In the genomic region with DNA sequence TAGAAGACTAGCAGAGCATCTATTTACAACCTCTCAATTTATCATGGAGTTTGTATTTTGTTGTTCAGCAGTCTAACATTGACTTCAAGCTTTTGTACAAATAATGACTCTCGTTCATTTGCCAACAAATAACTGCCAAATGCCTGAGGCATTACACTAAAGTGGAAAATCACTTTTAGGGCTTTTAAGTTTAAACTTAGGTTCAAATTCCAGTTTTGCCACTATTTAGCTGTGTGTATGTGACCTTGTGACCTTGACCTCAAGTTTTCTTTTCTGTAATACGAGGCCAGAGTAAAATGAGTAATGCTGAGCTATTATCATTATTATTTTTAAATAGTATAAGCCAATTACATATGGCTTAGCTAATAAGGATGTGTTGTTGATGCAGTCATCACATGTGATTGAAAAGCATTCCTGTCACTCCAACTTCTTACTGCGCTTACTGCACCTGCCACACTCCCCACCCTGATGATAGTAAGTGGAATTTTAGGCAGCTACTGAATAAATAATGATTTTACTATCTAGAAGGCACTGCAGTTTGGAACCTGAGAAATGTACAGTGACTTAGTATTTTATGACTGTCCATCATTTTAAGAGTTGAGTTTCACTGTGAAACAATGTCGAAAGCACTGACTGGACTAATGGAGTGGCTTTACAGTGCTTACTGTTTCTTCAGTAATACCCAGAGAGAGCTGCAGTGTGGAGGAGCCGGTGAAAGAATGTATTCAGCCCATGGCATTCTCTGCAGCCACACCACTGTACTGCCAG, we compare ENCODE assay signal across 9 cellular contexts. TPM values are rescaled to one million over a fixed set of nuclear protein-coding genes. Genes with fewer than 3 reads are reported as not detected.
A peak's percentile ranks its signal among the peaks of the same experiment; 100 is the strongest.
DNase-seq lines count a peak whose midpoint lies in the region; ATAC-seq and TF ChIP-seq lines count a peak whose summit lies in the region.
"Had no signal": no experiment of that assay in that cellular context is flagged by ENCODE, and none has a peak within 500 bp of the region (broad histone marks: within the 10 kb centered on the region; RNA-seq: fewer than 3 reads in every experiment).

No MANE protein-coding gene starts in this region.

- ATAC-seq in Right ventricle myocardium superior (ENCODE audit: poor library complexity) = peak; percentile 33
- peak; percentile 54 for ATAC-seq in left lobe of liver

- H3K9me3 Mint-ChIP-seq in activated T-helper 2 cell treated with anti-CD3 and anti-CD28 coated beads, Interferon-gamma antibody, Interleukin-2, Interleukin-4, amounts not matched to agents 10 μg/mL and 5 μg/mL and 100 μg/mL, durations not matched to agents 14 hours and 24 hours and 36 hours = peaks cover 3% of the 10 kb centered on the region
- no peaks in the 10 kb centered on the region for H3K9me3 Mint-ChIP-seq in type B pancreatic cell

- no peak for DNase-seq in Right ventricle myocardium superior
- no peak for DNase-seq in cardiac septum (ENCODE audit: low spot score)
- DNase-seq in activated T-helper 2 cell treated with anti-CD3 and anti-CD28 coated beads, Interferon-gamma antibody, Interleukin-2, Interleukin-4, amounts not matched to agents 10 μg/mL and 5 μg/mL and 100 μg/mL, durations not matched to agents 14 hours and 24 hours and 36 hours (ENCODE audit: low spot score) = no peak
- DNase-seq in left lobe of liver (ENCODE audit: low spot score) = no peak
- no peak for DNase-seq in type B pancreatic cell (ENCODE audit: extremely low spot score, unreplicated experiment)
- DNase-seq in NCI-H2227 treated with DMSO at 0.1 percent for 48 hours (lab: John Stamatoyannopoulos, UW) = no peak
- DNase-seq in stimulated activated CD4-positive, alpha-beta T cell treated with anti-CD3 and anti-CD28 coated beads, Interleukin-1b, Interleukin-23, amount 100 ng/mL, for 48 hours = no peak
- no peak for DNase-seq in HuH-7 (ENCODE audit: low spot score)
- DNase-seq: activated gamma-delta T cell treated with Interleukin-2 at 50 U/mL for 16 hours had no signal

- H3K27me3 Mint-ChIP-seq in activated T-helper 2 cell treated with anti-CD3 and anti-CD28 coated beads, Interferon-gamma antibody, Interleukin-2, Interleukin-4, amounts not matched to agents 10 μg/mL and 5 μg/mL and 100 μg/mL, durations not matched to agents 14 hours and 24 hours and 36 hours (ENCODE audit: low read depth) = no peaks in the 10 kb centered on the region
- no peaks in the 10 kb centered on the region for H3K27me3 Mint-ChIP-seq in type B pancreatic cell

- no peak overlapping the region for H3K4me3 Mint-ChIP-seq in activated T-helper 2 cell treated with anti-CD3 and anti-CD28 coated beads, Interferon-gamma antibody, Interleukin-2, Interleukin-4, amounts not matched to agents 10 μg/mL and 5 μg/mL and 100 μg/mL, durations not matched to agents 14 hours and 24 hours and 36 hours (ENCODE audit: low read depth)
- H3K4me3 Mint-ChIP-seq in type B pancreatic cell = peak overlapping the region; percentile 38

- peaks cover 35% of the 10 kb centered on the region for H3K36me3 Mint-ChIP-seq in activated T-helper 2 cell treated with anti-CD3 and anti-CD28 coated beads, Interferon-gamma antibody, Interleukin-2, Interleukin-4, amounts not matched to agents 10 μg/mL and 5 μg/mL and 100 μg/mL, durations not matched to agents 14 hours and 24 hours and 36 hours (ENCODE audit: low read depth)
- H3K36me3 Mint-ChIP-seq in type B pancreatic cell = peaks cover 13% of the 10 kb centered on the region

- intact Hi-C loops in Right ventricle myocardium superior (cut with DNase I) (no loop called here), cardiac septum (cut with DNase I) (no loop called here)
- intact Hi-C loops in activated T-helper 2 cell treated with anti-CD3 and anti-CD28 coated beads, Interferon-gamma antibody, Interleukin-2, Interleukin-4, amounts not matched to agents 10 μg/mL and 5 μg/mL and 100 μg/mL, durations not matched to agents 14 hours and 24 hours and 36 hours (cut with micrococcal nuclease) = loop anchor here (5.0 kb wide), 1 partner anchor 49 kb away; the partner anchor contains the start of gene EDEM1

- no peak for TF ChIP-seq CTCF in type B pancreatic cell (conservative IDR thresholded peaks at IDR 0.05)

- peaks cover 33% of the 10 kb centered on the region for H3K4me1 Mint-ChIP-seq in activated T-helper 2 cell treated with anti-CD3 and anti-CD28 coated beads, Interferon-gamma antibody, Interleukin-2, Interleukin-4, amounts not matched to agents 10 μg/mL and 5 μg/mL and 100 μg/mL, durations not matched to agents 14 hours and 24 hours and 36 hours (ENCODE audit: low read depth)
- peaks cover 35% of the 10 kb centered on the region for H3K4me1 Mint-ChIP-seq in type B pancreatic cell (ENCODE audit: unreplicated experiment)

- peak overlapping the region; percentile 55 for H3K27ac Mint-ChIP-seq in activated T-helper 2 cell treated with anti-CD3 and anti-CD28 coated beads, Interferon-gamma antibody, Interleukin-2, Interleukin-4, amounts not matched to agents 10 μg/mL and 5 μg/mL and 100 μg/mL, durations not matched to agents 14 hours and 24 hours and 36 hours
- H3K27ac Mint-ChIP-seq in type B pancreatic cell = peak overlapping the region; percentile 80

RNA-seq across cellular contexts. Expression of gene ARL8B, which starts 16.3 kb away (rescaled TPM):
- 62.2 TPM for total RNA-seq in Right ventricle myocardium superior
- total RNA-seq in cardiac septum = 60.1 TPM
- 37.9 and 40.6 TPM in 2 replicates for total RNA-seq in activated T-helper 2 cell treated with anti-CD3 and anti-CD28 coated beads, Interferon-gamma antibody, Interleukin-2, Interleukin-4, amounts not matched to agents 10 μg/mL and 5 μg/mL and 100 μg/mL, durations not matched to agents 14 hours and 24 hours and 36 hours
- total RNA-seq in left lobe of liver = 22.2 TPM
- 43.5 and 63.0 TPM in 2 replicates for total RNA-seq in type B pancreatic cell (ENCODE audit: low replicate concordance)

RNA-seq across cellular contexts. Expression of gene EDEM1, which starts 49.1 kb away (rescaled TPM):
- total RNA-seq in Right ventricle myocardium superior (7.4 TPM), cardiac septum (10.3 TPM), left lobe of liver (81.1 TPM), type B pancreatic cell (ENCODE audit: low replicate concordance) (20.2 and 35.1 TPM in 2 replicates)
- total RNA-seq in activated T-helper 2 cell treated with anti-CD3 and anti-CD28 coated beads, Interferon-gamma antibody, Interleukin-2, Interleukin-4, amounts not matched to agents 10 μg/mL and 5 μg/mL and 100 μg/mL, durations not matched to agents 14 hours and 24 hours and 36 hours = 183 and 187 TPM in 2 replicates
